8 cellular contexts compared by ENCODE assay signal in the genomic region with DNA sequence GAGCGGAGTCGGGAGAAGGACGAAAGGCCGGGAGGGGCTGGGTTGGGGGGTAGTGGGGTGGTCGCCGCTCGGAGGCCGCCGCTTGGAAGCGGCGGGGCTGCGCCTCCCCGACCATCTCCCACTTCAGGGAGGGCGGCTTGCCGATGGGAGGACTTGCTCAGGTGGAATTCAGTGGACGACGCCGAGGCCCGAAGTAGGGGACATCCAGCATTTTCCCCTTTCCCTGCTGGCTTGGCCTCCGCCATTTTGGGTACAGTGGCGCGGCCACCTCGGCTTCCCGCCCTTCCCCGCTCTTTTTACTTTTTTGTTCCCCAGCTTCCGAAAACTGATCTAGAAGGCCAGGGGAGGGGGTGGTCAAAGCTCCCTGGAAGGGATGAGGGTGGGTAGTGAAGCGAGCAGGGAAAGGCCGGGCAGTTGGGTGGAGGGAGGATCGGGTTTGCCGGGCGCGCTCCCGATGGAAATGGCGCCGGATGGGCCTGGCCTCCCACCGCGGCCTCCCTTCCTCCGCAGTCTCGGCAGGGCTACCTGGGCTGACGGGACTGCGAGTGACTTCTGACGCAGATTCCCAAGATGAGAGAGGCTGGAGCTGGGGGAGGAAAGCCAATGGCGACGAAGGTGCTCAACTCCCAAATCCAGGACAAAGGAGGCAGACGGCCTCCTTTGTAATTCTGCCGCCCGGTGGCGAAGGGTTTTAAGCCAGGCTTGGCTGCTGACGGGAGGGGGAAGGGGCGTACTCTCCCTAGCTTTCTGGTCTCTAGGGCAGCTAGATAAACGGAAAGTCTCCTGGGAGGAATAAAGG. TPM values are rescaled to one million over a fixed set of nuclear protein-coding genes. Genes with fewer than 3 reads are reported as not detected.
DNase-seq lines count a peak whose midpoint lies in the region; ATAC-seq and TF ChIP-seq lines count a peak whose summit lies in the region.

Gene PBLD (minus strand): TSS at position 670 of the 799 bp plus-strand sequence. CDS start 26,084 bp downstream, outside the sequence.

- H3K36me3 ChIP-seq in KMS-11 (ENCODE audit: insufficient read depth) (no peaks in the 10 kb centered on the region), neuron (ENCODE audit: insufficient read depth, low read length) (peaks cover 14% of the 10 kb centered on the region), stomach smooth muscle (ENCODE audit: control insufficient read depth in 2 of 2, insufficient read depth in 2 of 2, low read length in 2 of 2) (no peaks in the 10 kb centered on the region)

- no peaks in the 10 kb centered on the region for H3K27me3 ChIP-seq in KMS-11 (ENCODE audit: insufficient read depth, low read depth)
- H3K27me3 ChIP-seq in neuron (ENCODE audit: insufficient read depth, low read length), result no peaks in the 10 kb centered on the region
- no peaks in the 10 kb centered on the region for H3K27me3 ChIP-seq in stomach smooth muscle (ENCODE audit: control insufficient read depth in 1 of 2, insufficient read depth in 2 of 2, low read length in 2 of 2)

- H3K4me3 ChIP-seq in KMS-11 (IDR thresholded peaks at IDR 0.05; ENCODE audit: insufficient read depth, low read depth, low read length), result peak within 1 kb of the TSS; percentile 38
- peak within 1 kb of the TSS; percentile 89 for H3K4me3 ChIP-seq in neuron (ENCODE audit: low read length)
- H3K4me3 ChIP-seq in stomach smooth muscle (ENCODE audit: low read length in 2 of 2), result peak within 1 kb of the TSS; percentile 93 to 95

- peak within 1 kb of the TSS; percentile 98 for H3K27ac ChIP-seq in KMS-11
- peak within 1 kb of the TSS; percentile 98 for H3K27ac ChIP-seq in stomach smooth muscle (ENCODE audit: low read length)

- H2AFZ ChIP-seq in KMS-11 (ENCODE audit: low read depth), result peak within 1 kb of the TSS; percentile 97; the same call in 1 of the 2 replicates
- no peak within 1 kb of the TSS for H2AFZ ChIP-seq in neuron (ENCODE audit: low read depth, low read length)

- H3K9ac ChIP-seq in KMS-11, result peak within 1 kb of the TSS; percentile 99
- H3K9ac ChIP-seq in stomach smooth muscle (ENCODE audit: low read length in 2 of 2), result peak within 1 kb of the TSS; percentile 99 to 100

- H3K9me3 ChIP-seq in neuron (ENCODE audit: low read length), result no peaks in the 10 kb centered on the region
- H3K9me3 ChIP-seq in stomach smooth muscle (ENCODE audit: control insufficient read depth in 2 of 2, low read length in 2 of 2), result no peaks in the 10 kb centered on the region

- ATAC-seq in GM21619 (IDR thresholded peaks at IDR 0.05; ENCODE audit: unreplicated experiment), result peak; percentile 21

- DNase-seq in DMS 273 treated with DMSO at 0.1 percent for 48 hours (lab: John Stamatoyannopoulos, UW), result peak; percentile 13
- DNase-seq in RPMI7951 (ENCODE audit: low read depth), result peak; percentile 72
- DNase-seq in activated gamma-delta T cell treated with anti-CD3 and anti-CD28 coated beads, Interleukin-2, amount 50 U/mL, for 16 hours (ENCODE audit: low read depth), result peak; percentile 32
- DNase-seq in foreskin melanocyte, result peak; percentile 64

- H3K4me1 ChIP-seq in KMS-11 (ENCODE audit: low read depth, poor library complexity, severe bottlenecking) (peaks cover 39% of the 10 kb centered on the region), neuron (ENCODE audit: insufficient read depth, low read length) (peaks cover 47% of the 10 kb centered on the region), stomach smooth muscle (ENCODE audit: control insufficient read depth, insufficient read depth, low read length) (peaks cover 22% of the 10 kb centered on the region)

- peaks cover 59% of the 10 kb centered on the region for H3K79me2 ChIP-seq in KMS-11 (ENCODE audit: insufficient read depth, low read depth)

- H3K4me2 ChIP-seq in KMS-11, result peak within 1 kb of the TSS; percentile 87

- TF ChIP-seq CTCF in KMS-11 (conservative IDR thresholded peaks at IDR 0.05; ENCODE audit: low read depth, low read length), result peak; percentile 28; the same call in 1 of the 2 replicates

- H4K20me1 ChIP-seq in KMS-11 (ENCODE audit: insufficient read depth), result peaks cover 46% of the 10 kb centered on the region

RNA-seq across cellular contexts. Expression of gene PBLD, which starts in this region (rescaled TPM):
- 1.4 and 2.5 TPM in 2 replicates for total RNA-seq in RPMI7951 (2014; rRNA removed; shearing (Covaris generic))

Comparison
In these comparisons a context has a peak if more than half of its experiments do, and no peak if none do; other contexts are left out.
1. Peak in every context shown above with its lines: DNase-seq, ATAC-seq, H3K4me3 ChIP-seq and H3K27ac ChIP-seq.
2. DNase-seq: peak in every context shown above with its lines; median percentile 72 in RPMI7951; 64 in foreskin melanocyte; 32 in activated gamma-delta T cell treated with anti-CD3 and anti-CD28 coated beads, Interleukin-2, amount 50 U/mL, for 16 hours; 13 in DMS 273 treated with DMSO at 0.1 percent for 48 hours.
3. H3K4me3 ChIP-seq: peak in every context shown above with its lines; median percentile 94 in stomach smooth muscle; 89 in neuron; 38 in KMS-11.